8 cellular contexts compared by ENCODE assay signal in the genomic region with DNA sequence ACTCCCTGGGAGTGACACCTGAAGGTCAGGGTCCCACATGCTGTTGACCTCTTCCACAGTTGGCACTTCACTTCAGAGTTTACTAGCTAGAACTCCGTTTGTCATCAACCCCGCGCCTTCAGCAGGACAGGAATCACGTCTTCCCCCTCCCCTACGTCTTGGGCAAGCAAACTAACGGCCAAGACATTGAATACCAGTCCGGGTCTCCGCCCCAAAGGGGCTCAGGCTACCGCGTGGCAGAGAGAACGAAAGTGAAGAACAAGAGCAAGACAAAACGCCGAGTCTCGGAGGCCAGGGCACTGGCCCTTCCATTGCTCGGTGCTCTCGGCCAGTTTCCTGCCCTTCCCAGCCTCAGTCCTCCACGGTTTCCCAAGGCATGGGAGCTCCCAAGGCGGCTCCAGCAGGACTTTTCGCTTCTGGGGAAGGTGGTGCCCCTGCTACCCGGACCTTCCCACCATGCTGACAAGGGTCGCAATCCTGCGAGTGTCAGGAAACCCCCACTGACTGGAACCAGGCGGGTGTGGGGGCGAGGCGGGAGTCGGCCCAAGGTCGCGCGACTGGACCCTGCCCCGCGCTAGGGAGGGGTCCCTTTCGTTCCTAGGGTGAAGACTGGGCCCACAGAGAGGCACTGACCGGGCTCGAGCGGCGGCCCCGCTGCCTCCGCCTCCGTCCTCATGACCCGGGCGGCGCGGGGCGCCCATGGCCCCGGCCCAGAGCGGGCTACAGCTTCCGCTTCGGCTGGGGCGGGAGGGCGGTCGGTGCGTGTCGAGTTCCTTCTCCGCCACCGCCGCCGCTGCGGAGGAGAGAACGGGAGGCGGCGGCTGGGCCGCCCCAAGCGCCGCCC. TPM values are rescaled to one million over a fixed set of nuclear protein-coding genes. Genes with fewer than 3 reads are reported as not detected.
DNase-seq lines count a peak whose midpoint lies in the region; ATAC-seq and TF ChIP-seq lines count a peak whose summit lies in the region.

A gene (minus strand): TSS at position 823 of the 844 bp plus-strand sequence. CDS start 147 bp downstream, at position 676.

- H3K27ac ChIP-seq in WERI-Rb-1 = peak within 1 kb of the TSS; percentile 96
- H3K27ac ChIP-seq in lower lobe of right lung = peak within 1 kb of the TSS; percentile 94

- TF ChIP-seq CTCF in WERI-Rb-1 (IDR thresholded peaks at IDR 0.05; ENCODE audit: low read depth, low read length) (no peak), lower lobe of right lung (IDR thresholded peaks at IDR 0.05) (no peak)

- intact Hi-C loops in lower lobe of right lung (cut with DNase I) = no loop called here

- ATAC-seq in HG03439 (IDR thresholded peaks at IDR 0.05; ENCODE audit: unreplicated experiment) (peak; percentile 1), lower lobe of right lung (peak; percentile 0 to 2)

- H3K36me3 ChIP-seq in WERI-Rb-1 (peaks cover 52% of the 10 kb centered on the region), lower lobe of right lung (peaks cover 37% of the 10 kb centered on the region)

- DNase-seq in DMS79 treated with DMSO at 0.1 percent for 48 hours (lab: John Stamatoyannopoulos, UW) = peak; percentile 2
- no peak for DNase-seq in DMS79 (lab: John Stamatoyannopoulos, UW)
- DNase-seq in WERI-Rb-1 = peak; percentile 15
- DNase-seq in dermis microvascular lymphatic vessel endothelial cell (ENCODE audit: low read depth in 2 of 2) = peak in 1 of 2 donors; percentile 39
- DNase-seq in lower lobe of right lung = peak; percentile 54
- DNase-seq in stimulated activated CD8-positive, alpha-beta memory T cell treated with anti-CD3 and anti-CD28 coated beads, Interleukin-12 subunit alpha, Interleukin-12 subunit beta, amount 100 ng/mL, for 4 hours (ENCODE audit: low read depth) = peak; percentile 20
- no peak for DNase-seq in SKM-1 (lab: John Stamatoyannopoulos, UW; ENCODE audit: unreplicated experiment)

- peak within 1 kb of the TSS; percentile 99 for H3K4me3 ChIP-seq in WERI-Rb-1 (ENCODE audit: low read depth, low read length)
- peak within 1 kb of the TSS; percentile 76 for H3K4me3 ChIP-seq in lower lobe of right lung

- H3K4me1 ChIP-seq in lower lobe of right lung = peaks cover 61% of the 10 kb centered on the region

- no peaks in the 10 kb centered on the region for H3K27me3 ChIP-seq in WERI-Rb-1 (ENCODE audit: insufficient read depth, low read depth, severe bottlenecking)
- H3K27me3 ChIP-seq in lower lobe of right lung (ENCODE audit: low read depth) = no peaks in the 10 kb centered on the region

- H3K9me3 ChIP-seq in WERI-Rb-1 (ENCODE audit: severe bottlenecking) = no peaks in the 10 kb centered on the region
- no peaks in the 10 kb centered on the region for H3K9me3 ChIP-seq in lower lobe of right lung

RNA-seq across cellular contexts. Expression of the gene that starts here (rescaled TPM):
- total RNA-seq in dermis microvascular lymphatic vessel endothelial cell = 193 and 221 TPM in 2 replicates
- 120 TPM for total RNA-seq in lower lobe of right lung

Comparison
In these comparisons a context has a peak if more than half of its experiments do, and no peak if none do; other contexts are left out.
1. DNase-seq: peak in DMS79 treated with DMSO at 0.1 percent for 48 hours (single experiment), WERI-Rb-1 (single experiment), lower lobe of right lung (single experiment) and stimulated activated CD8-positive, alpha-beta memory T cell treated with anti-CD3 and anti-CD28 coated beads, Interleukin-12 subunit alpha, Interleukin-12 subunit beta, amount 100 ng/mL, for 4 hours (single experiment); none in DMS79 (single experiment) and SKM-1 (single experiment).